Comparison of ENCODE assay signal across 18 cellular contexts in genomic region chr10:23614483-23614882, GRCh38.
DNase-seq lines count a peak whose midpoint lies in the region; ATAC-seq lines count a peak whose summit lies in the region.
"Had no signal": no experiment of that assay in that cellular context is flagged by ENCODE, and none has a peak within 500 bp of the region (broad histone marks: within the 10 kb centered on the region; RNA-seq: fewer than 3 reads in every experiment).

No MANE protein-coding gene starts in this region.

- H3F3A ChIP-seq in GM23248 (ENCODE audit: insufficient read depth) = no peaks in the 10 kb centered on the region

- H3K36me3 ChIP-seq in aorta (ENCODE audit: control insufficient read depth in 1 of 2, insufficient read depth in 2 of 2, low read length in 1 of 2) = no peaks in the 10 kb centered on the region
- no peaks in the 10 kb centered on the region for H3K36me3 ChIP-seq in GM23248 (ENCODE audit: low read depth)

- intact Hi-C loops in aorta (cut with DNase I) = no loop called here

- H2AFZ ChIP-seq in GM23248 = no peak overlapping the region
- H2AFZ ChIP-seq: hepatocyte had no signal

- 49 to 63% methylated on average over 1 of the region's 1 CpG for WGBS in aorta, 2 donors
- WGBS in GM23248 (ENCODE audit: low coverage in 1 of 2, low lambda C conversion rate in 2 of 2, missing lambda C conversion rate in 2 of 2), 2 experiments = 24 to 30% methylated on average over 1 of the region's 1 CpG

- DNase-seq in NOMO-1 (lab: John Stamatoyannopoulos, UW; ENCODE audit: unreplicated experiment in 2 of 2) = peak; percentile 53
- no peak for DNase-seq in aorta
- no peak for DNase-seq in 8988T
- no peak for DNase-seq in GM23248
- DNase-seq: activated CD8-positive, alpha-beta T cell treated with anti-CD3 and anti-CD28 coated beads, Interleukin-2, amount 10 ng/mL, durations not matched to agents 7 days and 5 days; Calu3; left colon; NCI-H187; NCI-H774; nucleus accumbens; right cardiac atrium; RPMI8226 had no signal

- peaks cover 1% of the 10 kb centered on the region for H3K9me3 ChIP-seq in aorta (ENCODE audit: control insufficient read depth, low read length)
- H3K9me3 ChIP-seq in GM23248 (ENCODE audit: low read depth) = no peaks in the 10 kb centered on the region

- peak; percentile 38 for ATAC-seq in GM18868 (IDR thresholded peaks at IDR 0.05; ENCODE audit: unreplicated experiment)
- ATAC-seq in GM21529 (IDR thresholded peaks at IDR 0.05; ENCODE audit: unreplicated experiment) = peak; percentile 54
- ATAC-seq in HG03097 (IDR thresholded peaks at IDR 0.05; ENCODE audit: low FRiP score, unreplicated experiment) = peak; percentile 45
- no peak for ATAC-seq in aorta (ENCODE audit: low FRiP score)
- no peak for ATAC-seq in HG03521 (IDR thresholded peaks at IDR 0.05; ENCODE audit: unreplicated experiment)
- ATAC-seq: activated CD8-positive, alpha-beta T cell treated with anti-CD3 and anti-CD28 coated beads, Interleukin-2, amount 10 ng/mL, durations not matched to agents 7 days and 5 days; left colon; right cardiac atrium had no signal

- no peaks in the 10 kb centered on the region for H3K9me2 ChIP-seq in GM23248 (ENCODE audit: insufficient read depth)

- H3K9ac ChIP-seq in GM23248 = no peak overlapping the region

- in situ Hi-C loops in GM23248 (cut with MboI) = no loop called here

- H3K4me1 ChIP-seq in aorta (ENCODE audit: control insufficient read depth in 1 of 2, insufficient read depth in 2 of 2, low read length in 2 of 2) (no peaks in the 10 kb centered on the region), GM23248 (ENCODE audit: insufficient read depth) (no peaks in the 10 kb centered on the region)

- no peak overlapping the region for H3K4me2 ChIP-seq in GM23248 (ENCODE audit: unreplicated experiment)
- H3K4me2 ChIP-seq: hepatocyte had no signal

- H3K4me3 ChIP-seq in aorta (ENCODE audit: low read length in 2 of 2) (no peak overlapping the region), GM23248 (no peak overlapping the region)
- H3K4me3 ChIP-seq: hepatocyte had no signal

- no peaks in the 10 kb centered on the region for H3K27me3 ChIP-seq in aorta (ENCODE audit: control insufficient read depth in 1 of 2, insufficient read depth in 2 of 2, low read length in 1 of 2)
- no peaks in the 10 kb centered on the region for H3K27me3 ChIP-seq in GM23248 (replicated peaks; ENCODE audit: insufficient read depth)
- H3K27me3 ChIP-seq: hepatocyte had no signal

- H3K27ac ChIP-seq in aorta (ENCODE audit: low read depth in 1 of 2, low read length in 2 of 2) (no peak overlapping the region), GM23248 (no peak overlapping the region)
- H3K27ac ChIP-seq: hepatocyte, VCaP had no signal

- H3K79me2 ChIP-seq in GM23248 (ENCODE audit: insufficient read depth) = no peaks in the 10 kb centered on the region
- H3K79me2 ChIP-seq: hepatocyte had no signal

- no peaks in the 10 kb centered on the region for H4K20me1 ChIP-seq in GM23248 (ENCODE audit: insufficient read depth)

Comparison
In these comparisons a context has a peak if more than half of its experiments do, and no peak if none do; other contexts are left out.
1. ATAC-seq: peak in GM18868 (single experiment), GM21529 (single experiment) and HG03097 (single experiment); none in aorta (single experiment) and HG03521 (single experiment).
2. DNase-seq: peak in NOMO-1 (2 of 2); none in aorta (0 of 2), 8988T (single experiment) and GM23248 (single experiment).